22 cellular contexts compared by ENCODE assay signal in genomic region chr5:143682221-143682620, GRCh38.
DNase-seq lines count a peak whose midpoint lies in the region; ATAC-seq and TF ChIP-seq lines count a peak whose summit lies in the region.
"Had no signal": no experiment of that assay in that cellular context is flagged by ENCODE, and none has a peak within 500 bp of the region (broad histone marks: within the 10 kb centered on the region; RNA-seq: fewer than 3 reads in every experiment).

No MANE protein-coding gene starts in this region.

- peak; percentile 75 to 93 (median 86) for ATAC-seq in heart left ventricle
- ATAC-seq: natural killer cell treated with Interleukin-12 subunit alpha and Interleukin-12 subunit beta and Interleukin-15 and Interleukin-18, amount 100 ng/mL, for 72 hours had no signal

- intact Hi-C loops in heart left ventricle (cut with DNase I) = loop anchor here in 4 of 10 donors (2.0 to 10.0 kb wide), 3 partner anchors 267 to 280 kb away; partner anchors contain the start of gene NR3C1 (in 1 of the 4)

- 43 to 54% (median 49%) methylated on average over 2 of the region's 2 CpGs for WGBS in heart left ventricle, 4 donors

- peaks cover 0 to 27% (median 11%) of the 10 kb centered on the region in 12 donors for H3K4me1 ChIP-seq in heart left ventricle
- H3K4me1 ChIP-seq: upper lobe of left lung had no signal

- peak; percentile 76 for DNase-seq in DMS53 (lab: John Stamatoyannopoulos, UW)
- DNase-seq in DMS53 treated with DMSO at 0.1 percent for 48 hours (lab: John Stamatoyannopoulos, UW; ENCODE audit: unreplicated experiment) = no peak
- DNase-seq in NCI-H69 (lab: John Stamatoyannopoulos, UW) = peak; percentile 29
- no peak for DNase-seq in heart left ventricle
- peak; percentile 23 for DNase-seq in retinal pigment epithelial cell (ENCODE audit: low read depth)
- DNase-seq in activated T-cell treated with anti-CD3 and anti-CD28 coated beads, Interleukin-2, amount 50 U/mL, for 1 hour = no peak
- no peak for DNase-seq in activated T-cell treated with anti-CD3 and anti-CD28 coated beads, Interleukin-2, amount 50 U/mL, for 48 hours
- DNase-seq in erythroblast (lab: John Stamatoyannopoulos, UW) = no peak
- DNase-seq: 8988T; activated CD4-positive, CD25-positive, alpha-beta regulatory T cell; activated CD8-positive, alpha-beta memory T cell treated with anti-CD3 and anti-CD28 coated beads for 24 hours; anterior cingulate cortex; cortex of kidney; DND-41; H9; immature natural killer cell; KBM-7; NCI-H1048; stimulated activated naive CD4-positive, alpha-beta T cell treated with Interleukin-2 at 50 U/mL for 16 hours; upper lobe of left lung had no signal

- H3K9me3 ChIP-seq in heart left ventricle = no peaks in the 10 kb centered on the region
- H3K9me3 ChIP-seq: upper lobe of left lung had no signal

- no peak for TF ChIP-seq POLR2A in heart left ventricle (IDR thresholded peaks at IDR 0.05)
- TF ChIP-seq POLR2A in erythroblast (IDR thresholded peaks at IDR 0.05; ENCODE audit: low read length) = no peak

- no peaks in the 10 kb centered on the region for H3K27me3 ChIP-seq in heart left ventricle
- H3K27me3 ChIP-seq: upper lobe of left lung had no signal

- no peaks in the 10 kb centered on the region for H3K36me3 ChIP-seq in heart left ventricle
- H3K36me3 ChIP-seq: upper lobe of left lung had no signal

- TF ChIP-seq CTCF in heart left ventricle (IDR thresholded peaks at IDR 0.05) (no peak), retinal pigment epithelial cell (conservative IDR thresholded peaks at IDR 0.05; ENCODE audit: low read depth, low read length) (no peak)

- H3K4me3 ChIP-seq in heart left ventricle = no peak overlapping the region
- no peak overlapping the region for H3K4me3 ChIP-seq in retinal pigment epithelial cell (ENCODE audit: low read length)
- H3K4me3 ChIP-seq: upper lobe of left lung had no signal

- H3K27ac ChIP-seq in heart left ventricle = peak overlapping the region in 9 of 12 donors; percentile 3 to 65 (median 38)
- H3K27ac ChIP-seq: epithelial cell of prostate, upper lobe of left lung had no signal

Comparison
In these comparisons a context has a peak if more than half of its experiments do, and no peak if none do; other contexts are left out.
1. DNase-seq: peak in DMS53 (single experiment), NCI-H69 (single experiment) and retinal pigment epithelial cell (single experiment); none in DMS53 treated with DMSO at 0.1 percent for 48 hours (single experiment), heart left ventricle (0 of 5), activated T-cell treated with anti-CD3 and anti-CD28 coated beads, Interleukin-2, amount 50 U/mL, for 1 hour (single experiment), activated T-cell treated with anti-CD3 and anti-CD28 coated beads, Interleukin-2, amount 50 U/mL, for 48 hours (0 of 2) and erythroblast (0 of 2).